Comparison of ENCODE assay signal across 9 cellular contexts in the genomic region with DNA sequence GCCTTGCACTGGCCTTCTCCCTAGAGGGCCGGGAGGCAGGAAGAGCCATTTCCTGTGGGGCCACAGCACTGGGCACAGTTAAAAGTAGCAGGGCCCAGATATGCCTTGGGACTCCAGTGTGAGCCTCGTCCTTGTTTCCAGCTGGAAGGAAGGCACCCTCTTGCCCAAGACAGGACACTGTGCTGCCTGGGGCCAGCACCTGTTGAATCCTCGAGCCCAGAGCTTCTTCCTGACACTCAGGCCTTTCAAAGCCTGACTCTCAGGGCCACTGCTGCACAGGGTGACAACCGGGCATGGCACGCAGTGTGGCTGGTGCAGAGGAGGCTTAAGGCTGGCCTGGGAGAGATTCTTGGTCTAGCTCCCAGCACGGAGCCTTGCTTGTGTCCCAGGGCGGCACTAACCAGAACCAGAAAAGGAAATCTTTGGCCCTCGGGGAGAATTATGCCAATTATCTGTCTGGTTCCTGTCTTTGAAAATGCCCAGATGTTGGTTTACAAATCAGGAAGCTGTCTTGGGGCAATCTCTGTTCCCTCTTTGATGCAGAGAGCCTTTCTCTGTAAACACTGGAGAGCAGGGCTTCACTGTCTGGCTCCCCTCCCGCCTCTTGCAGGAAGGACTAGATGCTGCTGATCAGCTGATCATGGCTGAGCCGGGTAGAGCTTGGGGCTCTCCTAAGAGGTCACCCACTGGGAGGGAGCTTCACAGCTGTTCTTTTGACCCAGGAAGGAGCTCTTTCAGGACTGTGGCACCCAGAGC. TPM values are rescaled to one million over a fixed set of nuclear protein-coding genes. Genes with fewer than 3 reads are reported as not detected.
DNase-seq lines count a peak whose midpoint lies in the region; ATAC-seq and TF ChIP-seq lines count a peak whose summit lies in the region.
"Had no signal": no experiment of that assay in that cellular context is flagged by ENCODE, and none has a peak within 500 bp of the region (broad histone marks: within the 10 kb centered on the region; RNA-seq: fewer than 3 reads in every experiment).

No MANE protein-coding gene starts in this region.

- no peaks in the 10 kb centered on the region for H3K27me3 ChIP-seq in SK-N-SH (ENCODE audit: insufficient read depth)

- H4K20me1 ChIP-seq in SK-N-SH (ENCODE audit: insufficient read depth): 0 out of 2 replicates have a peak, but pooled peaks cover 2% of the 10 kb centered on the region

- no peak overlapping the region for H2AFZ ChIP-seq in SK-N-SH (ENCODE audit: low read depth)

- H3K27ac ChIP-seq in SK-N-SH (ENCODE audit: low read depth in 2 of 2, low read length in 1 of 2): peak overlapping the region; percentile 8 to 97; a peak in 3 of 4 replicates

- ATAC-seq in HG02885 (IDR thresholded peaks at IDR 0.05; ENCODE audit: poor library complexity, unreplicated experiment): no peak

- 39% methylated on average over 6 of the region's 10 CpGs for WGBS in SK-N-SH (ENCODE audit: low lambda C conversion rate)

- peaks cover 18% of the 10 kb centered on the region for H3F3A ChIP-seq in SK-N-SH (replicated peaks; ENCODE audit: insufficient read depth)

- peaks cover 38 to 54% of the 10 kb centered on the region in 2 experiments; a peak in 3 of 4 replicates for H3K4me1 ChIP-seq in SK-N-SH (ENCODE audit: control insufficient read depth in 1 of 2, insufficient read depth in 2 of 2, low read depth in 1 of 2, low read length in 1 of 2)

- H3K9me3 ChIP-seq in SK-N-SH: no peaks in the 10 kb centered on the region

- H3K36me3 ChIP-seq in SK-N-SH (replicated peaks in 1 of 2; ENCODE audit: control insufficient read depth in 1 of 2, insufficient read depth in 2 of 2, low read length in 1 of 2): no peaks in the 10 kb centered on the region

- no peak overlapping the region for H3K4me2 ChIP-seq in SK-N-SH

- POLR2A ChIA-PET in SK-N-SH (lab: Yijun Ruan, JAX): interaction anchor here (0.7 to 1.2 kb wide), 5 partner anchors 11 to 107 kb away, joined by 3 to 5 read pairs (median 4); a partner anchor contains a TSS

- DNase-seq in EH (ENCODE audit: low read depth) (peak; percentile 21), SK-N-SH (peak; percentile 84), head of caudate nucleus (peak; percentile 33 to 87 (median 73)), posterior vena cava (ENCODE audit: low spot score) (peak; percentile 83), NCI-H2171 (lab: John Stamatoyannopoulos, UW) (no peak), NCI-H446 (lab: John Stamatoyannopoulos, UW) (no peak)
- no peak for DNase-seq in stimulated activated CD4-positive, alpha-beta T cell treated with anti-CD3 and anti-CD28 coated beads, Interleukin-2, amount 100 ng/mL, for 48 hours

- CTCF ChIA-PET in SK-N-SH (lab: Yijun Ruan, JAX): interaction anchor here (0.7 to 2.8 kb wide), 8 partner anchors 8 to 121 kb away, joined by 3 to 28 read pairs (median 3); a partner anchor contains a TSS

- 0 out of 2 replicates have a peak, but pooled peaks cover 11% of the 10 kb centered on the region for H3K79me2 ChIP-seq in SK-N-SH (ENCODE audit: insufficient read depth)

- H3K4me3 ChIP-seq in SK-N-SH (ENCODE audit: low read depth in 2 of 2, low read length in 1 of 2): no peak overlapping the region; a peak in 1 of 4 replicates

- peak; percentile 17 for TF ChIP-seq RAD21 in SK-N-SH (IDR thresholded peaks at IDR 0.05; ENCODE audit: low read length)

- intact Hi-C loops in head of caudate nucleus (cut with DNase I) (no loop called here), posterior vena cava (cut with DNase I) (loop anchor here in 1 of 2 donors (10.0 kb wide), 1 partner anchor 61 kb away; no protein-coding TSS in a partner anchor)

- H3K9me2 ChIP-seq in SK-N-SH: no peaks in the 10 kb centered on the region

- H3K9ac ChIP-seq in SK-N-SH: no peak overlapping the region

- no peak for TF ChIP-seq CTCF in SK-N-SH (IDR thresholded peaks at IDR 0.05)

- TF ChIP-seq EP300 in SK-N-SH (IDR thresholded peaks at IDR 0.05; ENCODE audit: borderline replicate concordance in 1 of 2, low read depth in 1 of 2, low read length in 1 of 2): peak in 1 of 2 experiments; percentile 95; a peak in 2 of 4 replicates

TF ChIP-seq in SK-N-SH, 30 proteins besides CTCF, POLR2A, EP300 and RAD21:
- TF ChIP-seq GATA2 (CRISPR knock-in tag; IDR thresholded peaks at IDR 0.05): peak; percentile 38; the same call in 1 of the 2 replicates
- TF ChIP-seq TEAD4 (IDR thresholded peaks at IDR 0.05; ENCODE audit: borderline replicate concordance, insufficient read depth): no peak
- no peak for TF ChIP-seq YY1 (IDR thresholded peaks at IDR 0.05; ENCODE audit: low read depth)
- TF ChIP-seq MXI1 (IDR thresholded peaks at IDR 0.05; ENCODE audit: low read depth, low read length): peak; percentile 32; the same call in 1 of the 2 replicates
- peak; percentile 72 for TF ChIP-seq CHD2 (IDR thresholded peaks at IDR 0.05; ENCODE audit: low read length, partially characterized antibody)
- TF ChIP-seq SMC3 (IDR thresholded peaks at IDR 0.05; ENCODE audit: low read depth, low read length): 0 out of 2 replicates have a peak, but pooled peaks have one; percentile 3
- TF ChIP-seq ELF1 (IDR thresholded peaks at IDR 0.05): no peak
- TF ChIP-seq, protein P1, sequence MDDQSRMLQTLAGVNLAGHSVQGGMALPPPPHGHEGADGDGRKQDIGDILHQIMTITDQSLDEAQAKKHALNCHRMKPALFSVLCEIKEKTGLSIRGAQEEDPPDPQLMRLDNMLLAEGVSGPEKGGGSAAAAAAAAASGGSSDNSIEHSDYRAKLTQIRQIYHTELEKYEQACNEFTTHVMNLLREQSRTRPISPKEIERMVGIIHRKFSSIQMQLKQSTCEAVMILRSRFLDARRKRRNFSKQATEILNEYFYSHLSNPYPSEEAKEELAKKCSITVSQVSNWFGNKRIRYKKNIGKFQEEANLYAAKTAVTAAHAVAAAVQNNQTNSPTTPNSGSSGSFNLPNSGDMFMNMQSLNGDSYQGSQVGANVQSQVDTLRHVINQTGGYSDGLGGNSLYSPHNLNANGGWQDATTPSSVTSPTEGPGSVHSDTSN (IDR thresholded peaks at IDR 0.05): peak; percentile 39
- TF ChIP-seq RCOR1 (IDR thresholded peaks at IDR 0.05; ENCODE audit: low read length): no peak; the same call in 1 of the 2 replicates
- TF ChIP-seq, protein P2, sequence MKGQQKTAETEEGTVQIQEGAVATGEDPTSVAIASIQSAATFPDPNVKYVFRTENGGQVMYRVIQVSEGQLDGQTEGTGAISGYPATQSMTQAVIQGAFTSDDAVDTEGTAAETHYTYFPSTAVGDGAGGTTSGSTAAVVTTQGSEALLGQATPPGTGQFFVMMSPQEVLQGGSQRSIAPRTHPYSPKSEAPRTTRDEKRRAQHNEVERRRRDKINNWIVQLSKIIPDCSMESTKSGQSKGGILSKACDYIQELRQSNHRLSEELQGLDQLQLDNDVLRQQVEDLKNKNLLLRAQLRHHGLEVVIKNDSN (IDR thresholded peaks at IDR 0.05; ENCODE audit: borderline replicate concordance, low read depth): peak; percentile 36; the same call in 1 of the 2 replicates
- TF ChIP-seq POLR2AphosphoS5 (IDR thresholded peaks at IDR 0.05; ENCODE audit: low read depth, low read length): 0 out of 2 replicates have a peak, but pooled peaks have one; percentile 45
- peak; percentile 75 for TF ChIP-seq TCF12 (IDR thresholded peaks at IDR 0.05)
- TF ChIP-seq NRF1 (IDR thresholded peaks at IDR 0.05; ENCODE audit: low read depth, low read length): no peak
- no peak for TF ChIP-seq FOSL2 (IDR thresholded peaks at IDR 0.05; ENCODE audit: borderline replicate concordance, low read depth)
- TF ChIP-seq RFX5 (IDR thresholded peaks at IDR 0.05; ENCODE audit: low read length): no peak
- peak; percentile 93 for TF ChIP-seq FOXJ3 (CRISPR knock-in tag; IDR thresholded peaks at IDR 0.05)
- TF ChIP-seq NFIC (IDR thresholded peaks at IDR 0.05; ENCODE audit: borderline replicate concordance): no peak
- no peak for TF ChIP-seq EZH2phosphoT487 (IDR thresholded peaks at IDR 0.05; ENCODE audit: borderline replicate concordance, low read depth)

RNA-seq across cellular contexts. Expression of a gene that starts 11.1 kb away (rescaled TPM):
- polyA plus RNA-seq in SK-N-SH (2012; rRNA removed): 0.53 and 0.70 TPM in 2 replicates
- polyA plus RNA-seq in SK-N-SH (2012; cell fraction: cytosol; rRNA removed): 0.15 and 0.25 TPM in 2 replicates
- 1.4 TPM in 2 replicates for polyA plus RNA-seq in SK-N-SH (2012; cell fraction: nucleus; rRNA removed)
- 1 to 10 TPM in 1 of 2 donors, under 1 TPM in 1; 0.52 to 2.3 TPM for total RNA-seq in posterior vena cava
- total RNA-seq: kidney epithelial cell had no signal

RNA-seq across cellular contexts. Expression of a gene that starts 42.8 kb away (rescaled TPM):
- 3.0 and 3.7 TPM in 2 replicates for polyA plus RNA-seq in SK-N-SH (2012; rRNA removed)
- polyA plus RNA-seq in SK-N-SH (2012; cell fraction: cytosol; rRNA removed): 4.5 and 4.6 TPM in 2 replicates
- polyA plus RNA-seq in SK-N-SH (2012; cell fraction: nucleus; rRNA removed): 1.7 and 3.6 TPM in 2 replicates
- total RNA-seq in posterior vena cava: 10 to 100 TPM in 1 of 2 donors, 1 to 10 TPM in 1; 9.1 to 10.2 TPM

Comparison
In these comparisons a context has a peak if more than half of its experiments do, and no peak if none do; other contexts are left out.
1. DNase-seq: peak in EH (single experiment), SK-N-SH (single experiment), head of caudate nucleus (42 of 42) and posterior vena cava (single experiment); none in NCI-H2171 (single experiment), NCI-H446 (0 of 2) and stimulated activated CD4-positive, alpha-beta T cell treated with anti-CD3 and anti-CD28 coated beads, Interleukin-2, amount 100 ng/mL, for 48 hours (0 of 2).